15 cellular contexts compared by ENCODE assay signal in the genomic region with DNA sequence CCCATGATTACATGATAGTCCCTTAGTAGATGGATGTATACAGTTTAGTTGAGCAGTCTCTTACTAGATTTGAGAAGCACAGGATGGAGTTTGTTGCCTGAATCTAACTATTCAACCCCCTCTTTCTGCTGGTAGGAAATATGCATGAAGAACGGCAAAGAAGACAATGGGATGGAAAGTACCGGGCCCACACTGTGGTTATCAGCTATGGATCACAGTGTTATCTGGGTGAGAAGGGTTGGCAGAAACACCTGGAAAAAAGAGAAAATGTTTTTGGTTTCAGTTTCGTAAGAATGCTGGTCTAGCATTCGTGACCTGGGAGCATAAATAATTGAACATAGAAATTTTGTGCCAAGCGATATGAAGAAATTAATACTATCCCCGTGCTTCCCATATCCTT. TPM values are rescaled to one million over a fixed set of nuclear protein-coding genes. Genes with fewer than 3 reads are reported as not detected.
DNase-seq lines count a peak whose midpoint lies in the region; ATAC-seq and TF ChIP-seq lines count a peak whose summit lies in the region.
"Had no signal": no experiment of that assay in that cellular context is flagged by ENCODE, and none has a peak within 500 bp of the region (broad histone marks: within the 10 kb centered on the region; RNA-seq: fewer than 3 reads in every experiment).

No MANE protein-coding gene starts in this region.

- DNase-seq in SK-N-SH (no peak), RPMI8226 (peak; percentile 4), trophoblast cell (peak; percentile 8 to 74), DMS79 treated with DMSO at 0.1 percent for 48 hours (lab: John Stamatoyannopoulos, UW) (no peak)
- DNase-seq in CD4-positive, alpha-beta T cell, result no peak
- DNase-seq: Caco-2; CD8-positive, alpha-beta memory T cell; IMR-90 had no signal

- no peaks in the 10 kb centered on the region for H3K9me2 ChIP-seq in SK-N-SH

- H3K27ac ChIP-seq in SK-N-SH (ENCODE audit: low read depth in 2 of 2, low read length in 1 of 2) (no peak overlapping the region), KMS-11 (no peak overlapping the region), trophoblast cell (ENCODE audit: low read depth, low read length) (no peak overlapping the region)
- no peak overlapping the region for H3K27ac ChIP-seq in CD4-positive, alpha-beta T cell (ENCODE audit: low read depth, low read length)
- H3K27ac ChIP-seq: 22Rv1 had no signal

- POLR2A ChIA-PET in SK-N-SH (lab: Yijun Ruan, JAX), result no interaction called here
- POLR2A ChIA-PET in CD4-positive, alpha-beta T cell (lab: Charles Lee), result no interaction called here

- no peaks in the 10 kb centered on the region for H3K27me3 Mint-ChIP-seq in CD4-positive, alpha-beta T cell

- H2BK120ac ChIP-seq in trophoblast cell (ENCODE audit: insufficient read depth, low read length, poor library complexity), result no peak overlapping the region

- no peak for TF ChIP-seq RAD21 in SK-N-SH (IDR thresholded peaks at IDR 0.05; ENCODE audit: low read length)

- ATAC-seq in SK-N-SH treated with all-trans-retinoic acid at 6 μM for 48 hours, result no peak
- no peak for ATAC-seq in CD4-positive, alpha-beta T cell (ENCODE audit: poor library complexity)
- ATAC-seq: HCT116 had no signal

- no peak overlapping the region for H3K18ac ChIP-seq in trophoblast cell (ENCODE audit: low read length)

- no peak overlapping the region for H4K12ac ChIP-seq in trophoblast cell (ENCODE audit: low read depth, low read length)

- H3K4me1 Mint-ChIP-seq in CD4-positive, alpha-beta T cell (ENCODE audit: low read depth), result no peaks in the 10 kb centered on the region
- H3K4me1 Mint-ChIP-seq: CD14-positive monocyte had no signal

- H3K14ac ChIP-seq in trophoblast cell (ENCODE audit: low read length), result no peak overlapping the region

- H3K4me1 ChIP-seq in SK-N-SH (ENCODE audit: control insufficient read depth in 1 of 2, insufficient read depth in 2 of 2, low read depth in 1 of 2, low read length in 1 of 2), result no peaks in the 10 kb centered on the region
- H3K4me1 ChIP-seq in KMS-11 (ENCODE audit: low read depth, poor library complexity, severe bottlenecking), result peaks cover 30% of the 10 kb centered on the region
- no peaks in the 10 kb centered on the region for H3K4me1 ChIP-seq in trophoblast cell (ENCODE audit: control insufficient read depth in 1 of 2, insufficient read depth in 2 of 2, low read length in 2 of 2)

- H3K36me3 ChIP-seq in SK-N-SH (replicated peaks in 1 of 2; ENCODE audit: control insufficient read depth in 1 of 2, insufficient read depth in 2 of 2, low read length in 1 of 2), result no peaks in the 10 kb centered on the region
- H3K36me3 ChIP-seq in KMS-11 (ENCODE audit: insufficient read depth), result no peaks in the 10 kb centered on the region
- H3K36me3 ChIP-seq in trophoblast cell (ENCODE audit: control insufficient read depth in 1 of 2, insufficient read depth in 2 of 2, low read length in 2 of 2), result no peaks in the 10 kb centered on the region

- H4K20me1 ChIP-seq in SK-N-SH (ENCODE audit: insufficient read depth) (no peaks in the 10 kb centered on the region), KMS-11 (ENCODE audit: insufficient read depth) (no peaks in the 10 kb centered on the region)

- no peak overlapping the region for H3K4me3 Mint-ChIP-seq in CD4-positive, alpha-beta T cell
- H3K4me3 Mint-ChIP-seq: CD14-positive monocyte; CD8-positive, alpha-beta memory T cell had no signal

- H3K79me1 ChIP-seq in trophoblast cell (ENCODE audit: low read length), result no peaks in the 10 kb centered on the region

- WGBS in SK-N-SH (ENCODE audit: low lambda C conversion rate), result 20% methylated on average over 6 of the region's 6 CpGs
- no CpG with 5 or more reads among the region's 6 CpGs for WGBS in trophoblast cell (ENCODE audit: extremely low coverage, insufficient coverage, insufficient read length)

- no peak overlapping the region for H4K91ac ChIP-seq in trophoblast cell (ENCODE audit: low read depth, low read length)

- H2AFZ ChIP-seq in SK-N-SH (ENCODE audit: low read depth) (peak overlapping the region; percentile 27; the same call in 1 of the 2 replicates), KMS-11 (ENCODE audit: low read depth) (no peak overlapping the region), trophoblast cell (ENCODE audit: insufficient read depth, low read length, poor library complexity) (no peak overlapping the region)

- H3K4me3 ChIP-seq in SK-N-SH (ENCODE audit: low read depth in 2 of 2, low read length in 1 of 2) (no peak overlapping the region), KMS-11 (IDR thresholded peaks at IDR 0.05; ENCODE audit: insufficient read depth, low read depth, low read length) (no peak overlapping the region), trophoblast cell (ENCODE audit: low read depth, low read length) (no peak overlapping the region)

- H3K23ac ChIP-seq in trophoblast cell (ENCODE audit: low read length), result no peak overlapping the region

- no peaks in the 10 kb centered on the region for H3K27me3 ChIP-seq in SK-N-SH (ENCODE audit: insufficient read depth)
- H3K27me3 ChIP-seq in KMS-11 (ENCODE audit: insufficient read depth, low read depth), result no peaks in the 10 kb centered on the region
- no peaks in the 10 kb centered on the region for H3K27me3 ChIP-seq in trophoblast cell (ENCODE audit: insufficient read depth, low read length)
- H3K27me3 ChIP-seq in CD4-positive, alpha-beta T cell (ENCODE audit: control insufficient read depth, insufficient read depth, low read length), result no peaks in the 10 kb centered on the region

- peaks cover 2% of the 10 kb centered on the region for H3K9me3 Mint-ChIP-seq in CD4-positive, alpha-beta T cell

- H3K27ac Mint-ChIP-seq in CD4-positive, alpha-beta T cell, result no peak overlapping the region
- H3K27ac Mint-ChIP-seq: CD14-positive monocyte; CD8-positive, alpha-beta memory T cell had no signal

- H3K79me2 ChIP-seq in SK-N-SH (ENCODE audit: insufficient read depth) (no peaks in the 10 kb centered on the region), KMS-11 (ENCODE audit: insufficient read depth, low read depth) (no peaks in the 10 kb centered on the region), trophoblast cell (ENCODE audit: control insufficient read depth, insufficient read depth, low read length, poor library complexity) (no peaks in the 10 kb centered on the region)

- H3K4me2 ChIP-seq in SK-N-SH (peak overlapping the region; percentile 16; the same call in 1 of the 2 replicates), KMS-11 (peak overlapping the region; percentile 70), trophoblast cell (ENCODE audit: low read length) (no peak overlapping the region)

- H3K9ac ChIP-seq in SK-N-SH (no peak overlapping the region), KMS-11 (no peak overlapping the region), trophoblast cell (ENCODE audit: low read length) (no peak overlapping the region)

- H3K36me3 Mint-ChIP-seq in CD4-positive, alpha-beta T cell (ENCODE audit: low read depth), result no peaks in the 10 kb centered on the region
- H3K36me3 Mint-ChIP-seq: CD14-positive monocyte; CD8-positive, alpha-beta memory T cell had no signal

- H2BK12ac ChIP-seq in trophoblast cell (ENCODE audit: low read length), result no peak overlapping the region

- intact Hi-C loops in CD4-positive, alpha-beta T cell (cut with DNase I, micrococcal nuclease), result loop anchor here in 1 of 2 experiments (10.0 kb wide), 2 partner anchors 62 to 158 kb away; no protein-coding TSS in a partner anchor

- H3K4ac ChIP-seq in trophoblast cell (ENCODE audit: low read depth, low read length), result no peak overlapping the region

- no peak overlapping the region for H4K8ac ChIP-seq in trophoblast cell (ENCODE audit: low read depth, low read length)

- no peak overlapping the region for H2BK5ac ChIP-seq in trophoblast cell (ENCODE audit: low read depth, low read length, poor library complexity)

- H2AK5ac ChIP-seq in trophoblast cell (ENCODE audit: low read length), result no peak overlapping the region

- TF ChIP-seq CTCF in SK-N-SH (IDR thresholded peaks at IDR 0.05) (no peak), KMS-11 (conservative IDR thresholded peaks at IDR 0.05; ENCODE audit: low read depth, low read length) (no peak)
- no peak for TF ChIP-seq CTCF in CD4-positive, alpha-beta T cell (IDR thresholded peaks at IDR 0.05)

- no peak for TF ChIP-seq EP300 in SK-N-SH (IDR thresholded peaks at IDR 0.05; ENCODE audit: borderline replicate concordance in 1 of 2, low read depth in 1 of 2, low read length in 1 of 2)

- H3K9me3 ChIP-seq in SK-N-SH (0 out of 2 replicates have a peak, but pooled peaks cover 6% of the 10 kb centered on the region), trophoblast cell (ENCODE audit: insufficient read depth, low read depth, low read length) (no peaks in the 10 kb centered on the region)
- H3K9me3 ChIP-seq in CD4-positive, alpha-beta T cell (ENCODE audit: control insufficient read depth, low read length), result no peaks in the 10 kb centered on the region

- CTCF ChIA-PET in SK-N-SH (lab: Yijun Ruan, JAX), result no interaction called here
- CTCF ChIA-PET in CD4-positive, alpha-beta T cell (lab: Charles Lee), result no interaction called here

- H3F3A ChIP-seq in SK-N-SH (replicated peaks; ENCODE audit: insufficient read depth), result no peaks in the 10 kb centered on the region

TF ChIP-seq in SK-N-SH, 30 proteins besides CTCF, POLR2A, EP300 and RAD21 (continues in another document):
- TF ChIP-seq FOXM1 (IDR thresholded peaks at IDR 0.05; ENCODE audit: low read depth), result no peak
- no peak for TF ChIP-seq RFX5 (IDR thresholded peaks at IDR 0.05; ENCODE audit: low read length)
- TF ChIP-seq GABPA (IDR thresholded peaks at IDR 0.05; ENCODE audit: low read depth), result no peak
- no peak for TF ChIP-seq NRF1 (IDR thresholded peaks at IDR 0.05; ENCODE audit: low read depth, low read length)
- TF ChIP-seq CHD2 (IDR thresholded peaks at IDR 0.05; ENCODE audit: low read length, partially characterized antibody), result no peak

TF ChIP-seq in SK-N-SH treated with all-trans-retinoic acid at 6 μM for 48 hours, 23 proteins besides CTCF, POLR2A, EP300 and RAD21:
- TF ChIP-seq ESRRG (CRISPR knock-in tag; IDR thresholded peaks at IDR 0.05), result no peak
- no peak for TF ChIP-seq ZNF8 (CRISPR knock-in tag; IDR thresholded peaks at IDR 0.05)

RNA-seq across cellular contexts. Expression of a gene that starts 53.1 kb away (rescaled TPM):
- 0.07 and 0.13 TPM in 2 replicates for polyA plus RNA-seq in SK-N-SH (2012; rRNA removed)
- polyA plus RNA-seq in SK-N-SH (2012; cell fraction: cytosol; rRNA removed), result 0.14 and 0.23 TPM in 2 replicates
- polyA plus RNA-seq in SK-N-SH (2012; cell fraction: nucleus; rRNA removed), result 0.29 TPM in 2 replicates
- 1.9 and 2.1 TPM in 2 replicates for polyA plus RNA-seq in trophoblast cell (2013)
- total RNA-seq in CD4-positive, alpha-beta T cell, result not detected
- total RNA-seq: A673; CD8-positive, alpha-beta memory T cell; Daoy; IMR-90 had no signal
- polyA plus RNA-seq: CD14-positive monocyte; CD8-positive, alpha-beta memory T cell; IMR-90 had no signal

Comparison
In these comparisons a context has a peak if more than half of its experiments do, and no peak if none do; other contexts are left out.
1. DNase-seq: peak in RPMI8226 (single experiment) and trophoblast cell (2 of 2); none in SK-N-SH (single experiment), CD4-positive, alpha-beta T cell (0 of 10) and DMS79 treated with DMSO at 0.1 percent for 48 hours (single experiment).